Comparison of ENCODE assay signal across 24 cellular contexts in the genomic region with DNA sequence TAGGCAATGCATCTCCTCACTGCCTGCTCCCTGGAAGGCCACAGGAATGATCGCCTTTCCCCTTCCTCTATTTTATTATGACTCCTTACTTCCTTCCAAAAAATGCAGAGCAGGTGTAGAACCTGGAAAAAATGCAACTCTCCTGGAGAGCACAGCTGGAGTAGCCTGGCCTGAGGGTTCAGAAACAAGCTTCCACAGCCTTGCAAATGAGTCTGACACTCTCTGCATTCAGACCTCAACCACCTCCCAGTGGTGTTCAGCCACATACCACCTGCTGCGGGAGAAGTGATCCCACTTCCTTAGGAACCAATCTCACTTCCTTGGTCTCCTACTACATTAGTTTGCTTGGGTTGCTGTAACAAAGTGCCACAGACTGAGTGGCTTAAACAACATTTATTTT.
DNase-seq lines count a peak whose midpoint lies in the region; ATAC-seq, FAIRE-seq and TF ChIP-seq lines count a peak whose summit lies in the region.
"Had no signal": no experiment of that assay in that cellular context is flagged by ENCODE, and none has a peak within 500 bp of the region (broad histone marks: within the 10 kb centered on the region; RNA-seq: fewer than 3 reads in every experiment).

No MANE protein-coding gene starts in this region.

- H3K56ac ChIP-seq in mesendoderm (ENCODE audit: low read length), result no peak overlapping the region

- H2AK5ac ChIP-seq in mesendoderm (ENCODE audit: low read length), result no peak overlapping the region

- H3K23ac ChIP-seq in mesendoderm (ENCODE audit: low read length), result no peak overlapping the region

- no peaks in the 10 kb centered on the region for H4K20me1 ChIP-seq in GM23338 (replicated peaks; ENCODE audit: insufficient read depth)
- H4K20me1 ChIP-seq: BLaER1 had no signal

- no peaks in the 10 kb centered on the region for H3K9me3 ChIP-seq in T-helper 17 cell (ENCODE audit: control insufficient read depth, low read length, poor library complexity, severe bottlenecking)
- H3K9me3 ChIP-seq: BLaER1, SJSA1 had no signal

- peaks cover 15% of the 10 kb centered on the region for H3K9me2 ChIP-seq in GM23338 (ENCODE audit: insufficient read depth)

- no peak overlapping the region for H3K9ac ChIP-seq in mesendoderm (ENCODE audit: low read length)
- H3K9ac ChIP-seq: BLaER1 had no signal

- H3K79me1 ChIP-seq in mesendoderm (ENCODE audit: low read length), result no peaks in the 10 kb centered on the region

- FAIRE-seq in bronchial epithelial cell (lab: Jason Lieb, UNC), result peak; percentile 28
- FAIRE-seq: A204.1, D721Med, GM12891, H54, K562 had no signal

- 0 out of 2 replicates have a peak overlapping the region, but pooled peaks have one; percentile 48 for H3K27ac ChIP-seq in GM23338 (ENCODE audit: low read depth)
- peak overlapping the region; percentile 93 for H3K27ac ChIP-seq in mesendoderm (ENCODE audit: low read depth, low read length)
- H3K27ac ChIP-seq: BLaER1, PC-9, SJSA1 had no signal

- no peaks in the 10 kb centered on the region for H3F3A ChIP-seq in GM23338 (replicated peaks; ENCODE audit: low read depth)

- H3K79me2 ChIP-seq in GM23338 (replicated peaks; ENCODE audit: insufficient read depth), result no peaks in the 10 kb centered on the region
- no peaks in the 10 kb centered on the region for H3K79me2 ChIP-seq in mesendoderm (ENCODE audit: control insufficient read depth, insufficient read depth, low read length)

- H3K4me3 Mint-ChIP-seq in GM23338, result no peak overlapping the region
- no peak overlapping the region for H3K4me3 Mint-ChIP-seq in T-helper 17 cell
- H3K4me3 Mint-ChIP-seq: CD8-positive, alpha-beta memory T cell had no signal

- no peak overlapping the region for H2BK15ac ChIP-seq in mesendoderm (replicated peaks; ENCODE audit: low read depth)

- H4K5ac ChIP-seq in mesendoderm (ENCODE audit: low read length), result no peak overlapping the region

- no peak overlapping the region; the same call in 1 of the 2 replicates for H2AFZ ChIP-seq in GM23338
- H2AFZ ChIP-seq: PC-9 had no signal

- H3K4me3 ChIP-seq in GM23338 (no peak overlapping the region), bronchial epithelial cell (ENCODE audit: low read depth, low read length) (no peak overlapping the region), mesendoderm (ENCODE audit: low read length) (no peak overlapping the region)
- H3K4me3 ChIP-seq: BLaER1, K562, PC-9, SJSA1 had no signal

- H3K4me1 ChIP-seq in GM23338 (ENCODE audit: insufficient read depth) (peaks cover 11% of the 10 kb centered on the region), mesendoderm (ENCODE audit: control insufficient read depth, low read depth, low read length) (no peaks in the 10 kb centered on the region)
- H3K4me1 ChIP-seq: BLaER1 had no signal

- ATAC-seq in GM23338 (peak; percentile 86), HG02870 (IDR thresholded peaks at IDR 0.05; ENCODE audit: unreplicated experiment) (no peak), T-helper 17 cell (no peak)
- ATAC-seq: K562 had no signal

- H3K18ac ChIP-seq in mesendoderm (ENCODE audit: low read length), result peak overlapping the region; percentile 33

- peaks cover 14% of the 10 kb centered on the region for H3K36me3 Mint-ChIP-seq in GM23338 (ENCODE audit: low read depth)
- H3K36me3 Mint-ChIP-seq in T-helper 17 cell (ENCODE audit: low read depth), result no peaks in the 10 kb centered on the region
- H3K36me3 Mint-ChIP-seq: CD8-positive, alpha-beta memory T cell had no signal

- H3K9me3 Mint-ChIP-seq in GM23338, result no peaks in the 10 kb centered on the region

- no CpG with 5 or more reads among the region's 2 CpGs for WGBS in mesendoderm (ENCODE audit: extremely low coverage, insufficient coverage, low lambda C conversion rate)

- peak overlapping the region; percentile 91 for H3K27ac Mint-ChIP-seq in GM23338
- H3K27ac Mint-ChIP-seq in T-helper 17 cell, result no peak overlapping the region
- H3K27ac Mint-ChIP-seq: CD8-positive, alpha-beta memory T cell had no signal

- no peak for TF ChIP-seq CTCF in GM23338 (conservative IDR thresholded peaks at IDR 0.05; ENCODE audit: low read depth in 2 of 2)
- TF ChIP-seq CTCF in bronchial epithelial cell (IDR thresholded peaks at IDR 0.05; ENCODE audit: insufficient read depth, low read length, severe bottlenecking), result no peak

- H3K36me3 ChIP-seq in GM23338 (ENCODE audit: insufficient read depth), result no peaks in the 10 kb centered on the region; the same call in 1 of the 2 replicates
- no peaks in the 10 kb centered on the region for H3K36me3 ChIP-seq in bronchial epithelial cell (ENCODE audit: control insufficient read depth, insufficient read depth, low read length)
- H3K36me3 ChIP-seq in mesendoderm (ENCODE audit: control insufficient read depth, insufficient read depth, low read length), result no peaks in the 10 kb centered on the region
- H3K36me3 ChIP-seq: BLaER1, SJSA1 had no signal

- H2BK5ac ChIP-seq in mesendoderm (ENCODE audit: low read length), result no peak overlapping the region

- H3K27me3 ChIP-seq in GM23338 (ENCODE audit: insufficient read depth) (no peaks in the 10 kb centered on the region), bronchial epithelial cell (ENCODE audit: control insufficient read depth, insufficient read depth, low read length) (no peaks in the 10 kb centered on the region), mesendoderm (ENCODE audit: insufficient read depth, low read length, poor library complexity) (no peaks in the 10 kb centered on the region)
- H3K27me3 ChIP-seq: BLaER1, SJSA1 had no signal

- no peak overlapping the region for H3K4ac ChIP-seq in mesendoderm (ENCODE audit: low read depth, low read length)

- H3K4me2 ChIP-seq in GM23338 (0 out of 2 replicates have a peak overlapping the region, but pooled peaks have one; percentile 1), mesendoderm (ENCODE audit: low read length) (no peak overlapping the region)
- H3K4me2 ChIP-seq: BLaER1, PC-9 had no signal

- H4K8ac ChIP-seq in mesendoderm (ENCODE audit: low read depth, low read length), result no peak overlapping the region

- DNase-seq in GM23338 (ENCODE audit: low spot score) (peak; percentile 33), NCI-H69 (lab: John Stamatoyannopoulos, UW) (peak; percentile 69), bronchial epithelial cell (ENCODE audit: low read depth) (no peak), mesendoderm (peak; percentile 85), DMS 273 (lab: John Stamatoyannopoulos, UW; ENCODE audit: unreplicated experiment) (no peak), dedifferentiated amniotic fluid mesenchymal stem cell (ENCODE audit: extremely low spot score) (no peak), T-helper 17 cell (no peak)
- DNase-seq: CD8-positive, alpha-beta memory T cell; GF-D8; NCI-H1092 treated with DMSO at 0.1 percent for 48 hours; NCI-H1694; NCI-H2107; NCI-H345; NCI-H526 treated with DMSO at 0.1 percent for 48 hours; NK-92 treated with Interleukin-12 subunit alpha and Interleukin-12 subunit beta, amount 100 ng/mL, for 24 hours; PC-9 had no signal

- H2BK120ac ChIP-seq in mesendoderm (ENCODE audit: low read depth, low read length), result no peak overlapping the region

- H3K4me1 Mint-ChIP-seq in GM23338 (peaks cover 33% of the 10 kb centered on the region), T-helper 17 cell (no peaks in the 10 kb centered on the region)
- H3K4me1 Mint-ChIP-seq: CD8-positive, alpha-beta memory T cell had no signal

- peaks cover 2% of the 10 kb centered on the region for H3K27me3 Mint-ChIP-seq in GM23338 (ENCODE audit: insufficient read depth, low read depth, poor library complexity)
- H3K27me3 Mint-ChIP-seq in T-helper 17 cell, result no peaks in the 10 kb centered on the region
- H3K27me3 Mint-ChIP-seq: CD8-positive, alpha-beta memory T cell had no signal

TF ChIP-seq in GM23338, 12 proteins besides CTCF, POLR2A, EP300 and RAD21 (continues in another document):
- TF ChIP-seq NANOG (IDR thresholded peaks at IDR 0.05; ENCODE audit: borderline replicate concordance) (0 out of 2 replicates have a peak, but pooled peaks have one; percentile 21), EZH2phosphoT487 (IDR thresholded peaks at IDR 0.05; ENCODE audit: unreplicated experiment) (no peak)

Comparison
In these comparisons a context has a peak if more than half of its experiments do, and no peak if none do; other contexts are left out.
1. DNase-seq: peak in GM23338 (single experiment), NCI-H69 (single experiment) and mesendoderm (single experiment); none in bronchial epithelial cell (single experiment), DMS 273 (single experiment), dedifferentiated amniotic fluid mesenchymal stem cell (single experiment) and T-helper 17 cell (0 of 3).